ENCODE assay signal across 24 cellular contexts in genomic region chr7:148709019-148709418, GRCh38.
"Had no signal": no experiment of that assay in that cellular context is flagged by ENCODE, and none has a peak within 500 bp of the region (broad histone marks: within the 10 kb centered on the region; RNA-seq: fewer than 3 reads in every experiment).

No MANE protein-coding gene starts in this region.

- H3K9me3 ChIP-seq: esophagus squamous epithelium, heart right ventricle, right lobe of liver, stomach, thyroid gland had no signal

- H3K27me3 ChIP-seq: esophagus squamous epithelium, heart right ventricle, neural progenitor cell, right lobe of liver, stomach, thyroid gland had no signal

- H3K36me3 ChIP-seq: esophagus squamous epithelium, heart right ventricle, neural progenitor cell, right lobe of liver, stomach, thyroid gland had no signal

- H2AFZ ChIP-seq: neural progenitor cell, parathyroid adenoma had no signal

- H3K9ac ChIP-seq: neural progenitor cell, parathyroid adenoma had no signal

- H3K27me3 Mint-ChIP-seq: effector memory CD8-positive, alpha-beta T cell; memory B cell; progenitor cell of endocrine pancreas had no signal

- H3K4me3 Mint-ChIP-seq: memory B cell, nephron, neural progenitor cell had no signal

- H3K4me3 ChIP-seq: esophagus squamous epithelium, heart right ventricle, lung, neural progenitor cell, right lobe of liver, stomach, thyroid gland had no signal

- H3K36me3 Mint-ChIP-seq: memory B cell had no signal

- H3K9me3 Mint-ChIP-seq: effector memory CD8-positive, alpha-beta T cell; memory B cell; nephron had no signal

- H3K27ac Mint-ChIP-seq: neural progenitor cell had no signal

- DNase-seq: cortex of kidney; effector memory CD8-positive, alpha-beta T cell; esophagus squamous epithelium; foreskin melanocyte; glutamatergic neuron; heart right ventricle; hippocampal formation; kidney; right lobe of liver; small intestine; stimulated activated CD4-positive, alpha-beta T cell treated with anti-CD3 and anti-CD28 coated beads, Interleukin-12 subunit alpha, Interleukin-12 subunit beta, amount 100 ng/mL, for 4 hours; stimulated activated CD4-positive, alpha-beta T cell treated with anti-CD3 and anti-CD28 coated beads, Interleukin-1b, Interleukin-23, amount 100 ng/mL, for 48 hours; stimulated activated CD4-positive, alpha-beta T cell treated with anti-CD3 and anti-CD28 coated beads, Interleukin-4, amount 100 ng/mL, for 1 hour; stimulated activated CD8-positive, alpha-beta memory T cell treated with anti-CD3 and anti-CD28 coated beads, Interleukin-4, amount 100 ng/mL, for 48 hours; stimulated activated naive CD4-positive, alpha-beta T cell treated with Interleukin-2 at 50 U/mL for 16 hours; stomach had no signal

- H3K27ac ChIP-seq: esophagus squamous epithelium, heart right ventricle, parathyroid adenoma, right lobe of liver, stomach, thyroid gland had no signal

- FAIRE-seq: endometrium, kidney, small intestine had no signal
